Comparison of ENCODE assay signal across 10 cellular contexts in genomic region chr19:55581828-55582223, GRCh38. TPM values are rescaled to one million over a fixed set of nuclear protein-coding genes. Genes with fewer than 3 reads are reported as not detected.
DNase-seq lines count a peak whose midpoint lies in the region; ATAC-seq and TF ChIP-seq lines count a peak whose summit lies in the region.
"Had no signal": no experiment of that assay in that cellular context is flagged by ENCODE, and none has a peak within 500 bp of the region (broad histone marks: within the 10 kb centered on the region; RNA-seq: fewer than 3 reads in every experiment).

No MANE protein-coding gene starts in this region.

- H3K4me1 Mint-ChIP-seq in progenitor cell of endocrine pancreas (ENCODE audit: low read depth): peaks cover 28% of the 10 kb centered on the region

- peaks cover 10% of the 10 kb centered on the region for H3K36me3 Mint-ChIP-seq in progenitor cell of endocrine pancreas (ENCODE audit: insufficient read depth)

- H3K27me3 ChIP-seq in PC-3 (ENCODE audit: low read length): no peaks in the 10 kb centered on the region
- no peaks in the 10 kb centered on the region for H3K27me3 ChIP-seq in effector memory CD4-positive, alpha-beta T cell (replicated peaks; ENCODE audit: control insufficient read depth, insufficient read depth, low read length, poor library complexity, severe bottlenecking)
- H3K27me3 ChIP-seq: right atrium auricular region had no signal

- H3K4me1 ChIP-seq in PC-3 (ENCODE audit: insufficient read depth, low read length): peaks cover 12% of the 10 kb centered on the region
- peaks cover 26% of the 10 kb centered on the region for H3K4me1 ChIP-seq in effector memory CD4-positive, alpha-beta T cell (ENCODE audit: control insufficient read depth, insufficient read depth, low read length, poor library complexity, severe bottlenecking)

- H3K27ac ChIP-seq in PC-3 (ENCODE audit: low read length): no peak overlapping the region
- H3K27ac ChIP-seq in effector memory CD4-positive, alpha-beta T cell (ENCODE audit: insufficient read depth, low read length, poor library complexity, severe bottlenecking): no peak overlapping the region

- no peaks in the 10 kb centered on the region for H3K9me3 ChIP-seq in PC-3 (ENCODE audit: low read length)
- H3K9me3 ChIP-seq in effector memory CD4-positive, alpha-beta T cell (ENCODE audit: control insufficient read depth, low read length): no peaks in the 10 kb centered on the region
- H3K9me3 ChIP-seq: right atrium auricular region had no signal

- no peaks in the 10 kb centered on the region for H3K27me3 Mint-ChIP-seq in progenitor cell of endocrine pancreas

- peak overlapping the region; percentile 94 for H3K27ac Mint-ChIP-seq in progenitor cell of endocrine pancreas

- peak; percentile 6 for DNase-seq in NCI-H510A treated with DMSO at 0.1 percent for 48 hours (lab: John Stamatoyannopoulos, UW)
- no peak for DNase-seq in NCI-H510A (lab: John Stamatoyannopoulos, UW)
- DNase-seq in PC-3: no peak
- peak; percentile 81 for DNase-seq in glomerular visceral epithelial cell (ENCODE audit: extremely low spot score)
- DNase-seq in progenitor cell of endocrine pancreas (ENCODE audit: low spot score, unreplicated experiment): no peak
- DNase-seq in effector memory CD4-positive, alpha-beta T cell: no peak
- DNase-seq: effector CD8-positive, alpha-beta T cell had no signal

- ATAC-seq in PC-3 (no peak), HG03342 (IDR thresholded peaks at IDR 0.05; ENCODE audit: unreplicated experiment) (no peak), GM21576 (IDR thresholded peaks at IDR 0.05; ENCODE audit: unreplicated experiment) (no peak)

- intact Hi-C loops in PC-3 (cut with micrococcal nuclease): loop anchor here (2.0 kb wide), 2 partner anchors 17 to 33 kb away; partner anchors contain the start of gene FIZ1

- CTCF ChIA-PET in PC-3 (lab: Charles Lee): interaction anchor here (0.7 kb wide), 1 partner anchor 18 kb away, joined by 4 read pairs; the partner anchor contains the start of gene FIZ1

- H3K4me3 ChIP-seq in PC-3 (ENCODE audit: low read length): no peak overlapping the region
- no peak overlapping the region for H3K4me3 ChIP-seq in effector memory CD4-positive, alpha-beta T cell (ENCODE audit: insufficient read depth, low read depth, low read length, poor library complexity, severe bottlenecking)

- no peaks in the 10 kb centered on the region; the same call in 1 of the 2 replicates for H3K36me3 ChIP-seq in PC-3 (ENCODE audit: low read depth, low read length)
- peaks cover 4% of the 10 kb centered on the region for H3K36me3 ChIP-seq in effector memory CD4-positive, alpha-beta T cell (ENCODE audit: control insufficient read depth, insufficient read depth, low read length)

- H3F3A ChIP-seq in PC-3 (ENCODE audit: low read length, unreplicated experiment): no peaks in the 10 kb centered on the region

- H3K9me3 Mint-ChIP-seq in progenitor cell of endocrine pancreas (ENCODE audit: low read depth): no peaks in the 10 kb centered on the region

- no peak overlapping the region; the same call in 1 of the 2 replicates for H2AFZ ChIP-seq in PC-3 (ENCODE audit: low read length)

- H3K4me2 ChIP-seq in PC-3 (ENCODE audit: low read length): peak overlapping the region; percentile 88; the same call in 1 of the 2 replicates

- no peaks in the 10 kb centered on the region for H4K20me1 ChIP-seq in PC-3 (ENCODE audit: low read length)

- TF ChIP-seq CTCF in PC-3 (conservative IDR thresholded peaks at IDR 0.05; ENCODE audit: low read depth, low read length) (no peak), progenitor cell of endocrine pancreas (IDR thresholded peaks at IDR 0.05; ENCODE audit: unreplicated experiment) (no peak)

- no peaks in the 10 kb centered on the region for H3K9me2 ChIP-seq in PC-3 (replicated peaks; ENCODE audit: low read length)

- H3K79me2 ChIP-seq in PC-3 (ENCODE audit: low read length): peaks cover 24% of the 10 kb centered on the region

- H3K4me3 Mint-ChIP-seq in progenitor cell of endocrine pancreas (ENCODE audit: low read depth): peak overlapping the region; percentile 92

- no TSS peak for BruUV-seq in PC-3 (replicated peaks; lab: Mats Ljungman, UMichigan)

- POLR2A ChIA-PET in PC-3 (lab: Charles Lee; ENCODE audit: unreplicated experiment): interaction anchor here (0.5 to 0.7 kb wide), 2 partner anchors 17 to 73 kb away, joined by 3 read pairs; partner anchors contain the start of gene FIZ1

- H3K9ac ChIP-seq in PC-3 (ENCODE audit: low read length): no peak overlapping the region

RNA-seq across cellular contexts. Expression of gene ZNF579, which starts 1.2 kb away (rescaled TPM):
- 13.5 and 26.1 TPM in 2 replicates for total RNA-seq in PC-3 (2014; rRNA removed)
- 26.6 and 29.1 TPM in 2 replicates for total RNA-seq in progenitor cell of endocrine pancreas

RNA-seq across cellular contexts. Expression of gene FIZ1, which starts 17.5 kb away (rescaled TPM):
- 11.6 and 11.7 TPM in 2 replicates for total RNA-seq in PC-3 (2014; rRNA removed)
- total RNA-seq in progenitor cell of endocrine pancreas: 35.5 and 39.0 TPM in 2 replicates

RNA-seq across cellular contexts. Expression of gene ZNF524, which starts 18.3 kb away (rescaled TPM):
- total RNA-seq in PC-3 (2014; rRNA removed): 27.7 and 33.1 TPM in 2 replicates
- 7.9 and 8.5 TPM in 2 replicates for total RNA-seq in progenitor cell of endocrine pancreas

RNA-seq across cellular contexts. Expression of gene ZNF865, which starts 23.6 kb away (rescaled TPM):
- total RNA-seq in PC-3 (2014; rRNA removed): 5.5 and 8.2 TPM in 2 replicates
- 19.0 and 19.9 TPM in 2 replicates for total RNA-seq in progenitor cell of endocrine pancreas

RNA-seq across cellular contexts. Expression of gene SBK3, which starts 36.5 kb away (rescaled TPM):
- 0.46 TPM in 1 of 2 replicates, not detected in the other for total RNA-seq in PC-3 (2014; rRNA removed)
- total RNA-seq in progenitor cell of endocrine pancreas: 0.64 TPM in 1 of 2 replicates, not detected in the other

Comparison
In these comparisons a context has a peak if more than half of its experiments do, and no peak if none do; other contexts are left out.
1. DNase-seq: peak in NCI-H510A treated with DMSO at 0.1 percent for 48 hours (single experiment) and glomerular visceral epithelial cell (single experiment); none in NCI-H510A (single experiment), PC-3 (single experiment), progenitor cell of endocrine pancreas (single experiment) and effector memory CD4-positive, alpha-beta T cell (0 of 3).